Comparison of ENCODE assay signal across 9 cellular contexts in the genomic region with DNA sequence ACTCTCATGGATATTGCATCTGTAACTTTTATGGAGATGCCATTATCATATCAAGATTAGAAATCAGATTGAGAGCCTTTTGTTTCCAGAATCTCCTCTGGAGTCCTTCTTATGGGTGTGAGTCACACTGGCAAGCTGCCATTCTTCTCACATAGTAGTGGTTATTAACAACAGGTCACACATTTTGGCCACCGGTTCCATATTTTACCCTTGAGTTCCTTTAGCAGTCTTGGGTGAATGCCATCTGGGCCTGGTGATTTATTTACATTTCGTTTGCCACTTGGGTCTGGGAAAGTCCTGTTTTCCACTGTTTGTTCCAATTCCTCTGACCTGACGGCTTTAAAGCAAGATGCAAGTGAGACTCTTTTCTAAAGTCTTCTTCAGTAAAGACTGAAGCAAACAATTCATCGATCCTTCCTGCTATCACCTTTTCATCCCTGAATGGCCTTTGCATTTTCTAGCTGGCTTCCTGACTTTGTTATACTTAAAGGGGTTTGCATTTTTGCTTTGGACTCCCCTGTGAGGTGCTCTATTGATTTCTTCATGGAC.
DNase-seq lines count a peak whose midpoint lies in the region; ATAC-seq and TF ChIP-seq lines count a peak whose summit lies in the region.
"Had no signal": no experiment of that assay in that cellular context is flagged by ENCODE, and none has a peak within 500 bp of the region (broad histone marks: within the 10 kb centered on the region; RNA-seq: fewer than 3 reads in every experiment).

No MANE protein-coding gene starts in this region.

- H3K4me1 ChIP-seq in right cardiac atrium (ENCODE audit: control insufficient read depth, insufficient read depth, low read length) (peaks cover 8% of the 10 kb centered on the region), SK-N-SH (ENCODE audit: control insufficient read depth in 1 of 2, insufficient read depth in 2 of 2, low read depth in 1 of 2, low read length in 1 of 2) (peaks cover 0 to 12% of the 10 kb centered on the region in 2 experiments; a peak in 2 of 4 replicates), uterus (peaks cover 0 to 8% of the 10 kb centered on the region in 2 donors)

- no peaks in the 10 kb centered on the region for H3K79me2 ChIP-seq in SK-N-SH (ENCODE audit: insufficient read depth)

- no peak for TF ChIP-seq POLR2A in uterus (IDR thresholded peaks at IDR 0.05)

- POLR2A ChIA-PET in SK-N-SH (lab: Yijun Ruan, JAX): no interaction called here

- H2AFZ ChIP-seq in SK-N-SH (ENCODE audit: low read depth): no peak overlapping the region

- H3K9ac ChIP-seq in SK-N-SH: no peak overlapping the region

- H3K27me3 ChIP-seq in right cardiac atrium (ENCODE audit: control insufficient read depth, insufficient read depth): no peaks in the 10 kb centered on the region
- no peaks in the 10 kb centered on the region for H3K27me3 ChIP-seq in SK-N-SH (ENCODE audit: insufficient read depth)
- no peaks in the 10 kb centered on the region for H3K27me3 ChIP-seq in uterus

- no peak for TF ChIP-seq RAD21 in SK-N-SH (IDR thresholded peaks at IDR 0.05; ENCODE audit: low read length)

- peak in 1 of 2 experiments; percentile 75; a peak in 1 of 4 replicates for TF ChIP-seq EP300 in SK-N-SH (IDR thresholded peaks at IDR 0.05; ENCODE audit: borderline replicate concordance in 1 of 2, low read depth in 1 of 2, low read length in 1 of 2)

- H3K4me2 ChIP-seq in SK-N-SH: no peak overlapping the region

- H3K4me3 ChIP-seq in right cardiac atrium (ENCODE audit: low read length) (no peak overlapping the region), SK-N-SH (ENCODE audit: low read depth in 2 of 2, low read length in 1 of 2) (no peak overlapping the region), uterus (no peak overlapping the region)

- CTCF ChIA-PET in SK-N-SH (lab: Yijun Ruan, JAX): no interaction called here

- DNase-seq in right cardiac atrium: peak in 2 of 3 donors; percentile 29 to 46
- DNase-seq in cardiac septum (ENCODE audit: low spot score): no peak
- DNase-seq in SK-N-SH: no peak
- peak; percentile 13 for DNase-seq in hepatic stellate cell (ENCODE audit: low spot score)
- DNase-seq in uterus: peak in 1 of 2 donors; percentile 86
- DNase-seq in cortex of kidney (lab: John Stamatoyannopoulos, UW): no peak
- DNase-seq: activated CD4-positive, alpha-beta memory T cell treated with anti-CD3 and anti-CD28 coated beads, Interleukin-2, amount 10 ng/mL, durations not matched to agents 7 days and 5 days had no signal

- no peaks in the 10 kb centered on the region for H3K9me3 ChIP-seq in right cardiac atrium (ENCODE audit: control insufficient read depth, low read length)
- no peaks in the 10 kb centered on the region for H3K9me3 ChIP-seq in SK-N-SH
- no peaks in the 10 kb centered on the region for H3K9me3 ChIP-seq in uterus

- no peaks in the 10 kb centered on the region for H3K9me2 ChIP-seq in SK-N-SH

- TF ChIP-seq CTCF in SK-N-SH (IDR thresholded peaks at IDR 0.05): no peak
- no peak for TF ChIP-seq CTCF in uterus (IDR thresholded peaks at IDR 0.05)

- peak in 1 of 2 donors; percentile 69 for ATAC-seq in right cardiac atrium
- ATAC-seq in GM21423 (IDR thresholded peaks at IDR 0.05; ENCODE audit: unreplicated experiment): no peak
- no peak for ATAC-seq in GM18858 (IDR thresholded peaks at IDR 0.05; ENCODE audit: unreplicated experiment)

- no peaks in the 10 kb centered on the region for H3K36me3 ChIP-seq in SK-N-SH (replicated peaks in 1 of 2; ENCODE audit: control insufficient read depth in 1 of 2, insufficient read depth in 2 of 2, low read length in 1 of 2)
- no peaks in the 10 kb centered on the region for H3K36me3 ChIP-seq in uterus

- intact Hi-C loops in right cardiac atrium (cut with DNase I): no loop called here
- intact Hi-C loops in cardiac septum (cut with DNase I): no loop called here
- intact Hi-C loops in uterus (cut with DNase I; ENCODE audit: low total_unique reads): no loop called here

- 33% methylated on average over 4 of the region's 4 CpGs for WGBS in right cardiac atrium
- whole genome bisulfite sequencing in SK-N-SH (ENCODE audit: low lambda C conversion rate): 48% methylated on average over 4 of the region's 4 CpGs

- H3F3A ChIP-seq in SK-N-SH (replicated peaks; ENCODE audit: insufficient read depth): peaks cover 11% of the 10 kb centered on the region

- H4K20me1 ChIP-seq in SK-N-SH (ENCODE audit: insufficient read depth): no peaks in the 10 kb centered on the region

- no peak overlapping the region for H3K27ac ChIP-seq in right cardiac atrium (ENCODE audit: low read length)
- peak overlapping the region; percentile 50 to 58; a peak in 3 of 4 replicates for H3K27ac ChIP-seq in SK-N-SH (ENCODE audit: low read depth in 2 of 2, low read length in 1 of 2)
- H3K27ac ChIP-seq in uterus: peak overlapping the region; percentile 2 to 3

TF ChIP-seq in SK-N-SH, 30 proteins besides CTCF, POLR2A, EP300 and RAD21 (continues in another document):
- no peak for TF ChIP-seq MAX (IDR thresholded peaks at IDR 0.05; ENCODE audit: low read depth)
- peak; percentile 94 for TF ChIP-seq NFIC (IDR thresholded peaks at IDR 0.05; ENCODE audit: borderline replicate concordance)
- TF ChIP-seq RCOR1 (IDR thresholded peaks at IDR 0.05; ENCODE audit: low read length): no peak
- TF ChIP-seq TEAD4 (IDR thresholded peaks at IDR 0.05; ENCODE audit: borderline replicate concordance, insufficient read depth): peak; percentile 69; the same call in 1 of the 2 replicates
- TF ChIP-seq FOSL2 (IDR thresholded peaks at IDR 0.05; ENCODE audit: borderline replicate concordance, low read depth): peak; percentile 60
- TF ChIP-seq NRF1 (IDR thresholded peaks at IDR 0.05; ENCODE audit: low read depth, low read length): no peak
- TF ChIP-seq YY1 (IDR thresholded peaks at IDR 0.05; ENCODE audit: low read depth): no peak
- no peak for TF ChIP-seq CHD2 (IDR thresholded peaks at IDR 0.05; ENCODE audit: low read length, partially characterized antibody)
- no peak for TF ChIP-seq SMC3 (IDR thresholded peaks at IDR 0.05; ENCODE audit: low read depth, low read length)
- TF ChIP-seq, protein P1, sequence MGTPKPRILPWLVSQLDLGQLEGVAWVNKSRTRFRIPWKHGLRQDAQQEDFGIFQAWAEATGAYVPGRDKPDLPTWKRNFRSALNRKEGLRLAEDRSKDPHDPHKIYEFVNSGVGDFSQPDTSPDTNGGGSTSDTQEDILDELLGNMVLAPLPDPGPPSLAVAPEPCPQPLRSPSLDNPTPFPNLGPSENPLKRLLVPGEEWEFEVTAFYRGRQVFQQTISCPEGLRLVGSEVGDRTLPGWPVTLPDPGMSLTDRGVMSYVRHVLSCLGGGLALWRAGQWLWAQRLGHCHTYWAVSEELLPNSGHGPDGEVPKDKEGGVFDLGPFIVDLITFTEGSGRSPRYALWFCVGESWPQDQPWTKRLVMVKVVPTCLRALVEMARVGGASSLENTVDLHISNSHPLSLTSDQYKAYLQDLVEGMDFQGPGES (IDR thresholded peaks at IDR 0.05; ENCODE audit: low read depth, low read length): no peak
- TF ChIP-seq TCF12 (IDR thresholded peaks at IDR 0.05): peak; percentile 88
- TF ChIP-seq REST (IDR thresholded peaks at IDR 0.05; ENCODE audit: low read depth, low read length): no peak
- TF ChIP-seq, protein P2, sequence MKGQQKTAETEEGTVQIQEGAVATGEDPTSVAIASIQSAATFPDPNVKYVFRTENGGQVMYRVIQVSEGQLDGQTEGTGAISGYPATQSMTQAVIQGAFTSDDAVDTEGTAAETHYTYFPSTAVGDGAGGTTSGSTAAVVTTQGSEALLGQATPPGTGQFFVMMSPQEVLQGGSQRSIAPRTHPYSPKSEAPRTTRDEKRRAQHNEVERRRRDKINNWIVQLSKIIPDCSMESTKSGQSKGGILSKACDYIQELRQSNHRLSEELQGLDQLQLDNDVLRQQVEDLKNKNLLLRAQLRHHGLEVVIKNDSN (IDR thresholded peaks at IDR 0.05; ENCODE audit: borderline replicate concordance, low read depth): no peak
- TF ChIP-seq MXI1 (IDR thresholded peaks at IDR 0.05; ENCODE audit: low read depth, low read length): no peak
- 0 out of 2 replicates have a peak, but pooled peaks have one; percentile 28 for TF ChIP-seq RXRA (IDR thresholded peaks at IDR 0.05; ENCODE audit: borderline replicate concordance, low read depth)
- TF ChIP-seq TAF1 (IDR thresholded peaks at IDR 0.05; ENCODE audit: borderline replicate concordance, low read depth, low read length): no peak
- TF ChIP-seq EZH2phosphoT487 (IDR thresholded peaks at IDR 0.05; ENCODE audit: borderline replicate concordance, low read depth): no peak
- 0 out of 2 replicates have a peak, but pooled peaks have one; percentile 31 for TF ChIP-seq SIN3A (IDR thresholded peaks at IDR 0.05; ENCODE audit: borderline replicate concordance, low read depth, low read length)
- no peak for TF ChIP-seq GATA2 (CRISPR knock-in tag; IDR thresholded peaks at IDR 0.05)

Comparison
In these comparisons a context has a peak if more than half of its experiments do, and no peak if none do; other contexts are left out.
1. DNase-seq: peak in right cardiac atrium (2 of 3) and hepatic stellate cell (single experiment); none in cardiac septum (single experiment), SK-N-SH (single experiment) and cortex of kidney (single experiment).